In genomic region chr13:96834626-96835025, GRCh38 we compare ENCODE assay signal across 29 cellular contexts.
"Had no signal": no experiment of that assay in that cellular context is flagged by ENCODE, and none has a peak within 500 bp of the region (broad histone marks: within the 10 kb centered on the region; RNA-seq: fewer than 3 reads in every experiment).

No MANE protein-coding gene starts in this region.

- H3K27ac ChIP-seq: ascending aorta, WERI-Rb-1 had no signal

- H3K27me3 ChIP-seq: ascending aorta had no signal

- ATAC-seq: activated CD4-positive, alpha-beta T cell treated with anti-CD3 and anti-CD28 coated beads for 36 hours; activated CD4-positive, CD25-positive, alpha-beta regulatory T cell treated with anti-CD3 and anti-CD28 coated beads, Interleukin-2, amount 50 U/mL, for 24 hours; activated CD8-positive, alpha-beta memory T cell treated with anti-CD3 and anti-CD28 coated beads, Interleukin-2, amount 10 ng/mL, durations not matched to agents 7 days and 5 days; activated CD8-positive, alpha-beta T cell treated with anti-CD3 and anti-CD28 coated beads, Interleukin-2, amount 10 ng/mL, durations not matched to agents 7 days and 5 days; activated naive CD8-positive, alpha-beta T cell treated with anti-CD3 and anti-CD28 coated beads, Interleukin-2, amount 50 U/mL, for 24 hours; WTC11 had no signal

- H3K4me1 ChIP-seq: ascending aorta had no signal

- H3K4me3 ChIP-seq: ascending aorta had no signal

- H3K36me3 ChIP-seq: ascending aorta, WERI-Rb-1 had no signal

- DNase-seq: activated CD4-positive, alpha-beta memory T cell treated with anti-CD3 and anti-CD28 coated beads, Interleukin-2, amount 10 ng/mL, durations not matched to agents 7 days and 5 days; activated CD4-positive, alpha-beta T cell treated with anti-CD3 and anti-CD28 coated beads for 1 hour; activated CD4-positive, alpha-beta T cell treated with anti-CD3 and anti-CD28 coated beads for 36 hours; activated CD4-positive, alpha-beta T cell treated with anti-CD3 and anti-CD28 coated beads for 48 hours; activated CD4-positive, alpha-beta T cell treated with anti-CD3 and anti-CD28 coated beads, Interleukin-2, amount 10 ng/mL, durations not matched to agents 7 days and 5 days; activated CD4-positive, alpha-beta T cell treated with anti-CD3 and anti-CD28 coated beads, Interleukin-2, amount 50 U/mL, for 48 hours; activated CD4-positive, CD25-positive, alpha-beta regulatory T cell; activated CD8-positive, alpha-beta memory T cell treated with anti-CD3 and anti-CD28 coated beads for 24 hours; activated CD8-positive, alpha-beta memory T cell treated with anti-CD3 and anti-CD28 coated beads, Interleukin-2, amount 10 ng/mL, durations not matched to agents 7 days and 5 days; activated CD8-positive, alpha-beta memory T cell treated with anti-CD3 and anti-CD28 coated beads, Interleukin-2, amount 50 U/mL, for 48 hours; activated CD8-positive, alpha-beta T cell treated with anti-CD3 and anti-CD28 coated beads, Interleukin-2, amount 10 ng/mL, durations not matched to agents 7 days and 5 days; activated effector memory CD4-positive, alpha-beta T cell treated with Interleukin-2 at 50 U/mL for 16 hours; activated gamma-delta T cell; activated naive CD4-positive, alpha-beta T cell treated with anti-CD3 and anti-CD28 coated beads, Interleukin-2, amount 10 ng/mL, durations not matched to agents 7 days and 5 days; activated naive CD4-positive, alpha-beta T cell treated with Interleukin-2 at 50 U/mL for 16 hours; activated naive CD8-positive, alpha-beta T cell treated with anti-CD3 and anti-CD28 coated beads, Interleukin-2, amount 10 ng/mL, durations not matched to agents 7 days and 5 days; activated naive CD8-positive, alpha-beta T cell treated with anti-CD3 and anti-CD28 coated beads, Interleukin-2, amount 50 U/mL, for 24 hours; activated T-cell treated with anti-CD3 and anti-CD28 coated beads, Interleukin-2, amount 50 U/mL, for 24 hours; activated T-cell treated with anti-CD3 and anti-CD28 coated beads, Interleukin-2, amount 50 U/mL, for 48 hours; amygdala; anterior cingulate cortex; central memory CD4-positive, alpha-beta T cell; T-helper 1 cell; T-helper 2 cell; T-helper 9 cell; WERI-Rb-1 had no signal
